ENCODE assay signal across 34 cellular contexts in genomic region chr11:118971646-118972045, GRCh38. TPM values are rescaled to one million over a fixed set of nuclear protein-coding genes. Genes with fewer than 3 reads are reported as not detected.
"Had no signal": no experiment of that assay in that cellular context is flagged by ENCODE, and none has a peak within 500 bp of the region (broad histone marks: within the 10 kb centered on the region; RNA-seq: fewer than 3 reads in every experiment).

TSS of gene FOXR1 (plus strand) at chr11:118971761. CDS start at chr11:118971932, 171 bp downstream.

- H3K4me1 Mint-ChIP-seq: activated B cell treated with CpG ODN at 0.5 μM for 24 hours; activated T-helper 17 cell treated with anti-CD3 and anti-CD28 coated beads, Interleukin-2, amount 50 U/mL, for 72 hours; brain; central memory CD8-positive, alpha-beta T cell; T-cell had no signal

- H3K9me3 ChIP-seq: ascending aorta, esophagus muscularis mucosa, gastrocnemius medialis had no signal

- ATAC-seq: activated CD4-positive, CD25-positive, alpha-beta regulatory T cell treated with anti-CD3 and anti-CD28 coated beads, Interleukin-2, amount 50 U/mL, for 24 hours; activated CD8-positive, alpha-beta T cell treated with anti-CD3 and anti-CD28 coated beads for 36 hours; activated T-cell treated with anti-CD3 and anti-CD28 coated beads, Interleukin-2, amount 50 U/mL, for 4 hours; activated T-helper 17 cell treated with anti-CD3 and anti-CD28 coated beads, Interleukin-2, amount 50 U/mL, for 72 hours; foreskin keratinocyte; gastrocnemius medialis; T-cell had no signal

- H3K4me3 ChIP-seq: ascending aorta, coronary artery, dorsolateral prefrontal cortex, esophagus muscularis mucosa, gastrocnemius medialis had no signal

- H3K4me3 Mint-ChIP-seq: activated B cell treated with CpG ODN at 0.5 μM for 24 hours; activated CD8-positive, alpha-beta T cell treated with anti-CD3 and anti-CD28 coated beads for 36 hours; activated naive CD8-positive, alpha-beta T cell; activated T-cell treated with anti-CD3 and anti-CD28 coated beads, Interleukin-2, amount 50 U/mL, for 4 hours; activated T-helper 17 cell treated with anti-CD3 and anti-CD28 coated beads, Interleukin-2, amount 50 U/mL, for 72 hours; brain; central memory CD8-positive, alpha-beta T cell; dendritic cell treated with granulocyte-macrophage colony-stimulating factor and Interleukin-4, amounts not matched to agents 40 ng/mL and 50 ng/mL, for 4 days; T-cell; T-helper 1 cell treated with Interleukin-12 subunit alpha and Interleukin-12 subunit beta and Interleukin-4 antibody, amounts not matched to agents 30 μg/mL and 1 μg/mL, for 36 hours; T-helper 2 cell treated with Interferon-gamma antibody and Interleukin-4, amounts not matched to agents 5 μg/mL and 100 μg/mL, for 36 hours had no signal

- H3K27ac ChIP-seq: ascending aorta, coronary artery, dorsolateral prefrontal cortex, esophagus muscularis mucosa, foreskin keratinocyte, gastrocnemius medialis, WERI-Rb-1 had no signal

- DNase-seq: activated B cell treated with CpG ODN at 0.5 μM for 24 hours; activated CD4-positive, alpha-beta T cell treated with anti-CD3 and anti-CD28 coated beads for 48 hours; activated CD4-positive, alpha-beta T cell treated with anti-CD3 and anti-CD28 coated beads, Interleukin-2, amount 50 U/mL, for 1 hour; activated CD4-positive, alpha-beta T cell treated with anti-CD3 and anti-CD28 coated beads, Interleukin-2, amount 50 U/mL, for 48 hours; activated CD8-positive, alpha-beta memory T cell treated with anti-CD3 and anti-CD28 coated beads for 24 hours; activated CD8-positive, alpha-beta T cell treated with anti-CD3 and anti-CD28 coated beads for 36 hours; activated effector memory CD4-positive, alpha-beta T cell treated with Interleukin-2 at 50 U/mL for 16 hours; activated gamma-delta T cell treated with Interleukin-2 at 50 U/mL for 16 hours; activated naive CD4-positive, alpha-beta T cell treated with anti-CD3 and anti-CD28 coated beads, Interleukin-2, amount 50 U/mL, for 16 hours; activated naive CD4-positive, alpha-beta T cell treated with Interleukin-2 at 50 U/mL for 16 hours; activated T-cell treated with anti-CD3 and anti-CD28 coated beads, Interleukin-2, amount 50 U/mL, for 4 hours; dorsolateral prefrontal cortex; effector memory CD4-positive, alpha-beta T cell; erythroblast; foreskin keratinocyte; gastrocnemius medialis; SW 1271; T-cell; T1000; WERI-Rb-1 had no signal

- FAIRE-seq: bronchial epithelial cell had no signal

- H3K27ac Mint-ChIP-seq: activated B cell treated with CpG ODN at 0.5 μM for 24 hours; activated CD8-positive, alpha-beta T cell treated with anti-CD3 and anti-CD28 coated beads for 36 hours; activated naive CD8-positive, alpha-beta T cell; activated T-helper 17 cell treated with anti-CD3 and anti-CD28 coated beads, Interleukin-2, amount 50 U/mL, for 72 hours; brain; dendritic cell treated with granulocyte-macrophage colony-stimulating factor and Interleukin-4, amounts not matched to agents 40 ng/mL and 50 ng/mL, for 4 days; T-cell; T-helper 1 cell treated with Interleukin-12 subunit alpha and Interleukin-12 subunit beta and Interleukin-4 antibody, amounts not matched to agents 30 μg/mL and 1 μg/mL, for 36 hours; T-helper 2 cell treated with Interferon-gamma antibody and Interleukin-4, amounts not matched to agents 5 μg/mL and 100 μg/mL, for 36 hours had no signal

- H3K36me3 ChIP-seq: ascending aorta, esophagus muscularis mucosa, gastrocnemius medialis, WERI-Rb-1 had no signal

- H3K9me3 Mint-ChIP-seq: activated B cell treated with CpG ODN at 0.5 μM for 24 hours; activated CD8-positive, alpha-beta T cell treated with anti-CD3 and anti-CD28 coated beads for 36 hours; activated T-cell treated with anti-CD3 and anti-CD28 coated beads, Interleukin-2, amount 50 U/mL, for 4 hours; activated T-helper 17 cell treated with anti-CD3 and anti-CD28 coated beads, Interleukin-2, amount 50 U/mL, for 72 hours; central memory CD8-positive, alpha-beta T cell; dendritic cell treated with granulocyte-macrophage colony-stimulating factor and Interleukin-4, amounts not matched to agents 40 ng/mL and 50 ng/mL, for 4 days; T-cell; T-helper 1 cell treated with Interleukin-12 subunit alpha and Interleukin-12 subunit beta and Interleukin-4 antibody, amounts not matched to agents 30 μg/mL and 1 μg/mL, for 36 hours; T-helper 2 cell treated with Interferon-gamma antibody and Interleukin-4, amounts not matched to agents 5 μg/mL and 100 μg/mL, for 36 hours had no signal

- H3K36me3 Mint-ChIP-seq: activated naive CD8-positive, alpha-beta T cell; brain; T-cell had no signal

- H3K27me3 ChIP-seq: ascending aorta had no signal

- H3K4me1 ChIP-seq: ascending aorta, esophagus muscularis mucosa, foreskin keratinocyte, gastrocnemius medialis had no signal

RNA-seq across cellular contexts. Expression of gene FOXR1, which starts in this region (rescaled TPM):
- total RNA-seq: activated B cell treated with CpG ODN at 0.5 μM for 24 hours; activated CD8-positive, alpha-beta T cell treated with anti-CD3 and anti-CD28 coated beads for 36 hours; activated T-cell treated with anti-CD3 and anti-CD28 coated beads, Interleukin-2, amount 50 U/mL, for 4 hours; ascending aorta; bronchial epithelial cell; cardiac septum; cerebellum; esophagus muscularis mucosa; foreskin keratinocyte; gastrocnemius medialis; T-cell had no signal
- polyA plus RNA-seq: foreskin keratinocyte had no signal
